7 cellular contexts compared by ENCODE assay signal in genomic region chr17:78144736-78145641, GRCh38. TPM values are rescaled to one million over a fixed set of nuclear protein-coding genes. Genes with fewer than 3 reads are reported as not detected.
DNase-seq lines count a peak whose midpoint lies in the region; ATAC-seq and TF ChIP-seq lines count a peak whose summit lies in the region.
"Had no signal": no experiment of that assay in that cellular context is flagged by ENCODE, and none has a peak within 500 bp of the region (broad histone marks: within the 10 kb centered on the region; RNA-seq: fewer than 3 reads in every experiment).

No MANE protein-coding gene starts in this region.

- DNase-seq in dorsolateral prefrontal cortex (peak in 5 of 10 donors; percentile 58 to 72 (median 63)), osteocyte (ENCODE audit: extremely low spot score, unreplicated experiment) (no peak), DMS 273 (lab: John Stamatoyannopoulos, UW; ENCODE audit: unreplicated experiment) (no peak), HPDE6-E6E7 (ENCODE audit: extremely low spot score) (no peak)

- no peak for ATAC-seq in GM19463 (IDR thresholded peaks at IDR 0.05; ENCODE audit: unreplicated experiment)

- H3K9me3 ChIP-seq in HEK293 (ENCODE audit: control insufficient read depth, insufficient read depth, low read depth, low read length), result no peaks in the 10 kb centered on the region

- H3K36me3 Mint-ChIP-seq in osteocyte (ENCODE audit: unreplicated experiment), result no peaks in the 10 kb centered on the region

- peaks cover 4% of the 10 kb centered on the region for H3K4me1 ChIP-seq in HEK293 (ENCODE audit: control insufficient read depth, insufficient read depth, low read length)

- H3K4me3 Mint-ChIP-seq in osteocyte (ENCODE audit: unreplicated experiment), result peak overlapping the region; percentile 34

- H3K4me1 Mint-ChIP-seq in osteocyte (ENCODE audit: unreplicated experiment), result peaks cover 31% of the 10 kb centered on the region

- H3K27ac Mint-ChIP-seq in osteocyte (ENCODE audit: unreplicated experiment), result peak overlapping the region; percentile 84

- H3K27me3 Mint-ChIP-seq in osteocyte (ENCODE audit: unreplicated experiment), result no peaks in the 10 kb centered on the region

- H3K27ac ChIP-seq in HEK293 (ENCODE audit: extremely low read depth, low read depth, low read length) (no peak overlapping the region; the same call in 1 of the 2 replicates), dorsolateral prefrontal cortex (peak overlapping the region in 57 of 59 donors; percentile 20 to 86 (median 74))

- no peaks in the 10 kb centered on the region for H3K27me3 ChIP-seq in dorsolateral prefrontal cortex

- intact Hi-C loops in dorsolateral prefrontal cortex (cut with DNase I), result no loop called here

- H3K4me3 ChIP-seq in HEK293 (ENCODE audit: low read depth, low read length), result no peak overlapping the region
- peak overlapping the region in 3 of 59 donors; percentile 2 to 21 (median 9) for H3K4me3 ChIP-seq in dorsolateral prefrontal cortex

- H3K9me3 Mint-ChIP-seq in osteocyte (ENCODE audit: unreplicated experiment), result no peaks in the 10 kb centered on the region

- POLR2A ChIA-PET in HEK293 (lab: Yijun Ruan, JAX), result interaction anchor here (1.1 to 2.3 kb wide), 5 partner anchors 25 to 42 kb away, joined by 4 to 12 read pairs (median 6); partner anchors contain the start of genes AFMID and TK1

- CTCF ChIA-PET in HEK293 (lab: Yijun Ruan, JAX), result interaction anchor here (0.6 to 1.6 kb wide), 8 partner anchors 18 to 827 kb away, joined by 3 to 5 read pairs (median 4); partner anchors contain the start of gene TK1

- TF ChIP-seq CTCF in HEK293 (tag by site-specific recombination; IDR thresholded peaks at IDR 0.05) (no peak), dorsolateral prefrontal cortex (IDR thresholded peaks at IDR 0.05 in 54 of 56, conservative IDR thresholded peaks at IDR 0.05 in 2 of 56; ENCODE audit: low read depth in 1 of 56, partially characterized antibody in 56 of 56) (no peak), osteocyte (IDR thresholded peaks at IDR 0.05) (no peak)

- no peaks in the 10 kb centered on the region for H3K36me3 ChIP-seq in HEK293 (ENCODE audit: control insufficient read depth in 2 of 2, insufficient read depth in 1 of 2, low read length in 2 of 2)

TF ChIP-seq in HEK293, 187 proteins besides CTCF, POLR2A, EP300 and RAD21:
- TF ChIP-seq ZBTB17 (tag by site-specific recombination; IDR thresholded peaks at IDR 0.05), result peak; percentile 21; the same call in 1 of the 2 replicates
- TF ChIP-seq ZNF600 (tag by site-specific recombination; IDR thresholded peaks at IDR 0.05), result peak; percentile 12; the same call in 1 of the 2 replicates
- TF ChIP-seq SCRT2 (tag by site-specific recombination; IDR thresholded peaks at IDR 0.05), result peak; percentile 90
- TF ChIP-seq BCL11B (tag by site-specific recombination; IDR thresholded peaks at IDR 0.05; ENCODE audit: low read depth), result no peak

RNA-seq across cellular contexts. Expression of gene C17orf99, which starts 1.2 kb away (rescaled TPM):
- 1 to 10 TPM in 2 of 120 experiments, under 1 TPM in 9, not detected in 109; 0.18 to 1.9 (median 0.31) TPM for total RNA-seq in dorsolateral prefrontal cortex
- not detected in 2 replicates for total RNA-seq in osteocyte
- total RNA-seq: HT1080 had no signal

RNA-seq across cellular contexts. Expression of gene TMC8, which starts 14.4 kb away (rescaled TPM):
- total RNA-seq in dorsolateral prefrontal cortex, result 10 to 100 TPM in 18 of 120 experiments, 1 to 10 TPM in 101, under 1 TPM in 1; 0.90 to 20.9 (median 6.7) TPM
- 0.40 and 0.99 TPM in 2 replicates for total RNA-seq in osteocyte

RNA-seq across cellular contexts. Expression of gene TMC6, which starts 16.4 kb away (rescaled TPM):
- total RNA-seq in dorsolateral prefrontal cortex, result 100 to 1,000 TPM in 45 of 120 experiments, 10 to 100 TPM in 75; 17.3 to 352 (median 81.1) TPM
- 31.2 and 32.6 TPM in 2 replicates for total RNA-seq in osteocyte

RNA-seq across cellular contexts. Expression of gene SYNGR2, which starts 23.4 kb away (rescaled TPM):
- total RNA-seq in dorsolateral prefrontal cortex, result 100 to 1,000 TPM in 3 of 120 experiments, 10 to 100 TPM in 117; 19.6 to 122 (median 45.6) TPM
- 43.2 and 48.6 TPM in 2 replicates for total RNA-seq in osteocyte

RNA-seq across cellular contexts. Expression of gene TK1, which starts 41.9 kb away (rescaled TPM):
- total RNA-seq in dorsolateral prefrontal cortex, result 1 to 10 TPM in 109 of 120 experiments, under 1 TPM in 11; 0.55 to 5.6 (median 1.9) TPM
- 16.0 and 16.2 TPM in 2 replicates for total RNA-seq in osteocyte
